8 cellular contexts compared by ENCODE assay signal in genomic region chr12:31325524-31325875, GRCh38. TPM values are rescaled to one million over a fixed set of nuclear protein-coding genes. Genes with fewer than 3 reads are reported as not detected.
DNase-seq lines count a peak whose midpoint lies in the region; ATAC-seq and TF ChIP-seq lines count a peak whose summit lies in the region.

No MANE protein-coding gene starts in this region.

- DNase-seq in CD4-positive, alpha-beta T cell, result peak in 6 of 10 experiments; percentile 3 to 35 (median 16)
- DNase-seq in activated T-helper 1 cell treated with Interleukin-2 at 50 U/mL for 16 hours (ENCODE audit: low read depth) (peak; percentile 1), heart right ventricle (peak in 1 of 2 donors; percentile 4), NCI-H2081 (lab: John Stamatoyannopoulos, UW) (no peak), OCI-M1 (lab: John Stamatoyannopoulos, UW) (no peak)

- H3K27me3 ChIP-seq in CD4-positive, alpha-beta T cell (ENCODE audit: control insufficient read depth, insufficient read depth, low read length), result no peaks in the 10 kb centered on the region
- H3K27me3 ChIP-seq in heart right ventricle (no peaks in the 10 kb centered on the region), skeletal muscle satellite cell (ENCODE audit: control insufficient read depth, insufficient read depth, low read length) (peaks cover 8% of the 10 kb centered on the region)

- H3K4me3 Mint-ChIP-seq in CD4-positive, alpha-beta T cell, result peak overlapping the region; percentile 92

- H3K4me2 ChIP-seq in skeletal muscle satellite cell (ENCODE audit: low read length), result peak overlapping the region; percentile 95

- peak overlapping the region; percentile 86 for H3K9ac ChIP-seq in skeletal muscle satellite cell (ENCODE audit: low read depth, low read length)

- CTCF ChIA-PET in CD4-positive, alpha-beta T cell (lab: Charles Lee), result interaction anchor here (0.7 to 1.2 kb wide), 4 partner anchors 53 to 1979 kb away, joined by 3 to 5 read pairs (median 4); no protein-coding TSS in a partner anchor

- peaks cover 16% of the 10 kb centered on the region for H3K36me3 Mint-ChIP-seq in CD4-positive, alpha-beta T cell (ENCODE audit: low read depth)

- H3K4me1 ChIP-seq in heart right ventricle (peaks cover 0 to 35% (median 9%) of the 10 kb centered on the region in 9 donors), skeletal muscle satellite cell (ENCODE audit: control insufficient read depth, insufficient read depth, low read length) (peaks cover 21% of the 10 kb centered on the region)

- H3K9me3 Mint-ChIP-seq in CD4-positive, alpha-beta T cell, result no peaks in the 10 kb centered on the region

- peaks cover 38% of the 10 kb centered on the region for H3K4me1 Mint-ChIP-seq in CD4-positive, alpha-beta T cell (ENCODE audit: low read depth)

- TF ChIP-seq CTCF in CD4-positive, alpha-beta T cell (IDR thresholded peaks at IDR 0.05), result no peak
- no peak for TF ChIP-seq CTCF in heart right ventricle (IDR thresholded peaks at IDR 0.05)

- peak; percentile 2 for ATAC-seq in CD4-positive, alpha-beta T cell (ENCODE audit: poor library complexity)
- ATAC-seq in HG03175 (IDR thresholded peaks at IDR 0.05; ENCODE audit: unreplicated experiment) (peak; percentile 2), heart right ventricle (peak; percentile 0 to 37 (median 10)), GM18520 (IDR thresholded peaks at IDR 0.05; ENCODE audit: unreplicated experiment) (no peak)

- H3K9me3 ChIP-seq in CD4-positive, alpha-beta T cell (ENCODE audit: control insufficient read depth, low read length), result no peaks in the 10 kb centered on the region
- H3K9me3 ChIP-seq in heart right ventricle (no peaks in the 10 kb centered on the region), skeletal muscle satellite cell (replicated peaks; ENCODE audit: low read length) (no peaks in the 10 kb centered on the region)

- peak overlapping the region; percentile 95 for H3K27ac ChIP-seq in CD4-positive, alpha-beta T cell (ENCODE audit: low read depth, low read length)
- peak overlapping the region in 9 of 10 donors; percentile 61 to 96 (median 74) for H3K27ac ChIP-seq in heart right ventricle

- H3K27ac Mint-ChIP-seq in CD4-positive, alpha-beta T cell, result peak overlapping the region; percentile 85

- POLR2A ChIA-PET in CD4-positive, alpha-beta T cell (lab: Charles Lee), result interaction anchor here (0.6 to 1.9 kb wide), 7 partner anchors 8 to 1944 kb away, joined by 3 to 11 read pairs (median 6); partner anchors contain the start of genes ERGIC2, ETFBKMT and IPO8

- H3K4me3 ChIP-seq in heart right ventricle (peak overlapping the region; percentile 64 to 87 (median 70)), skeletal muscle satellite cell (ENCODE audit: low read length) (peak overlapping the region; percentile 92)

- WGBS in heart right ventricle, 2 donors, result 0% methylated on average over 36 of the region's 36 CpGs

- no peaks in the 10 kb centered on the region for H3K27me3 Mint-ChIP-seq in CD4-positive, alpha-beta T cell

- H3K36me3 ChIP-seq in heart right ventricle, result no peaks in the 10 kb centered on the region
- no peaks in the 10 kb centered on the region for H3K36me3 ChIP-seq in skeletal muscle satellite cell (ENCODE audit: insufficient read depth, low read length)

- intact Hi-C loops in CD4-positive, alpha-beta T cell (cut with DNase I, micrococcal nuclease), result loop anchor here (5.0 to 10.0 kb wide), 9 partner anchors 33 to 1941 kb away; partner anchors contain the start of genes AMN1 (in 2 of the 2), CAPRIN2 (in 1 of the 2), DDX11 (in 1 of the 2) and DNM1L (in 1 of the 2)
- intact Hi-C loops in heart right ventricle (cut with DNase I), result no loop called here

RNA-seq across cellular contexts. Expression of gene SINHCAF, which starts 0.5 kb away (rescaled TPM):
- total RNA-seq in CD4-positive, alpha-beta T cell, result 100 to 1,000 TPM; 103 to 119 TPM
- total RNA-seq in heart right ventricle, result 10 to 100 TPM in 6 of 10 donors, 1 to 10 TPM in 4; 5.7 to 16.9 (median 10.9) TPM
- polyA plus RNA-seq in heart right ventricle, result 1 to 10 TPM; 6.1 TPM
- 31.5 and 46.9 TPM in 2 replicates for total RNA-seq in skeletal muscle satellite cell (2012; rRNA removed)

Comparison
In these comparisons a context has a peak if more than half of its experiments do, and no peak if none do; other contexts are left out.
1. DNase-seq: peak in CD4-positive, alpha-beta T cell (6 of 10) and activated T-helper 1 cell treated with Interleukin-2 at 50 U/mL for 16 hours (single experiment); none in NCI-H2081 (0 of 2) and OCI-M1 (single experiment).
2. RNA of gene SINHCAF, which starts 0.5 kb away (total RNA-seq): 103 to 119 TPM in CD4-positive, alpha-beta T cell; 5.7 to 16.9 TPM in heart right ventricle; every median in the first group is over 4 times any median in the second.
3. intact Hi-C loops: an anchor here in CD4-positive, alpha-beta T cell (5.0 to 10.0 kb wide); none called in heart right ventricle.